Comparison of ENCODE assay signal across 1 cellular context in the genomic region with DNA sequence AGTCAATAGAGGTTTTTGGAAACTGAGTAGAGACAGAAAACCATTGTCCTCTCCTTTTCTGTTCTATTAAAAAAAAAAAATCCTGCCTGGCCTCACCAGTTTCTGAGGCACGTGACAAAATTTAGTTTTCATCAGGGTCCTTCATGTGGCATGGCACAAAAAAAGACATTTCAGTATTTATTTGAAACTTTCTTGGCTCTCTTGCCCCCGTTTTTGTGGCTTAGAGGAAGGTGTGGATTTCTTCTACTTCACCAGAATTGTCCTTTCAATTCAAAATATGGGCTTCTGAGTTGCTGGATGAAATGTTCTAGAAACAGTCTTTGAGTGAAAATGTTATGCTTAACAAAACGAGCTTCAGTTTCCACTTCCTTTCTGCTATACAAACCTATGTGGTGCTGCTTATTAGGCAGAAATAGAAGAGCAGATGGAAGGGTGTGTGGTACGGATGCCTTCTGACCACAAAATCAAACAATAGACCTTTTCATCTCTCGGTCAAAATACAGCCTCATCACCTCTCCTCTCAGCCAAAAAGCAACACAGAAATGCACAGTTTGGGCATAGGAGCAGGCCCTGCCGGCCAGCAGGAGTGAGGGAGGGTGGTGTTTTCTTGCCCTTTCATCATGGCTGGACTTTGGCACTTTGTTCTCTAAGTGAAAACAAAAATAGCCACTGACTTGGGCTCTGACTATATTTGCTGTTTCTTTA.
TF ChIP-seq lines count a peak whose summit lies in the region.

No MANE protein-coding gene starts in this region.

TF ChIP-seq in HepG2, 621 proteins besides CTCF, POLR2A, EP300 and RAD21 (continued from another document and continues in another):
- no peak for TF ChIP-seq ZNF512B (CRISPR knock-in tag; IDR thresholded peaks at IDR 0.05; ENCODE audit: borderline replicate concordance)
- peak; percentile 73 for TF ChIP-seq SOX5 (CRISPR knock-in tag; IDR thresholded peaks at IDR 0.05; ENCODE audit: borderline replicate concordance)
- peak; percentile 31; the same call in 1 of the 2 replicates for TF ChIP-seq MYPOP (CRISPR knock-in tag; IDR thresholded peaks at IDR 0.05)
- TF ChIP-seq ZSCAN25 (CRISPR knock-in tag; IDR thresholded peaks at IDR 0.05) = peak; percentile 80; the same call in 1 of the 2 replicates
- TF ChIP-seq KDM4B (CRISPR knock-in tag; IDR thresholded peaks at IDR 0.05) = no peak
- TF ChIP-seq, protein P1, sequence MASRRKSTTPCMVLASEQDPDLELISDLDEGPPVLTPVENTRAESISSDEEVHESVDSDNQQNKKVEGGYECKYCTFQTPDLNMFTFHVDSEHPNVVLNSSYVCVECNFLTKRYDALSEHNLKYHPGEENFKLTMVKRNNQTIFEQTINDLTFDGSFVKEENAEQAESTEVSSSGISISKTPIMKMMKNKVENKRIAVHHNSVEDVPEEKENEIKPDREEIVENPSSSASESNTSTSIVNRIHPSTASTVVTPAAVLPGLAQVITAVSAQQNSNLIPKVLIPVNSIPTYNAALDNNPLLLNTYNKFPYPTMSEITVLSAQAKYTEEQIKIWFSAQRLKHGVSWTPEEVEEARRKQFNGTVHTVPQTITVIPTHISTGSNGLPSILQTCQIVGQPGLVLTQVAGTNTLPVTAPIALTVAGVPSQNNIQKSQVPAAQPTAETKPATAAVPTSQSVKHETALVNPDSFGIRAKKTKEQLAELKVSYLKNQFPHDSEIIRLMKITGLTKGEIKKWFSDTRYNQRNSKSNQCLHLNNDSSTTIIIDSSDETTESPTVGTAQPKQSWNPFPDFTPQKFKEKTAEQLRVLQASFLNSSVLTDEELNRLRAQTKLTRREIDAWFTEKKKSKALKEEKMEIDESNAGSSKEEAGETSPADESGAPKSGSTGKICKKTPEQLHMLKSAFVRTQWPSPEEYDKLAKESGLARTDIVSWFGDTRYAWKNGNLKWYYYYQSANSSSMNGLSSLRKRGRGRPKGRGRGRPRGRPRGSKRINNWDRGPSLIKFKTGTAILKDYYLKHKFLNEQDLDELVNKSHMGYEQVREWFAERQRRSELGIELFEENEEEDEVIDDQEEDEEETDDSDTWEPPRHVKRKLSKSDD (CRISPR knock-in tag; IDR thresholded peaks at IDR 0.05; ENCODE audit: low read depth) = no peak
- TF ChIP-seq CENPT (CRISPR knock-in tag; IDR thresholded peaks at IDR 0.05; ENCODE audit: low read depth) = no peak
- TF ChIP-seq RARG (CRISPR knock-in tag; IDR thresholded peaks at IDR 0.05; ENCODE audit: low read depth) = no peak
- TF ChIP-seq, protein P2, sequence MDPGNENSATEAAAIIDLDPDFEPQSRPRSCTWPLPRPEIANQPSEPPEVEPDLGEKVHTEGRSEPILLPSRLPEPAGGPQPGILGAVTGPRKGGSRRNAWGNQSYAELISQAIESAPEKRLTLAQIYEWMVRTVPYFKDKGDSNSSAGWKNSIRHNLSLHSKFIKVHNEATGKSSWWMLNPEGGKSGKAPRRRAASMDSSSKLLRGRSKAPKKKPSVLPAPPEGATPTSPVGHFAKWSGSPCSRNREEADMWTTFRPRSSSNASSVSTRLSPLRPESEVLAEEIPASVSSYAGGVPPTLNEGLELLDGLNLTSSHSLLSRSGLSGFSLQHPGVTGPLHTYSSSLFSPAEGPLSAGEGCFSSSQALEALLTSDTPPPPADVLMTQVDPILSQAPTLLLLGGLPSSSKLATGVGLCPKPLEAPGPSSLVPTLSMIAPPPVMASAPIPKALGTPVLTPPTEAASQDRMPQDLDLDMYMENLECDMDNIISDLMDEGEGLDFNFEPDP (CRISPR knock-in tag; conservative IDR thresholded peaks at IDR 0.05) = no peak
- no peak for TF ChIP-seq HOXA3 (CRISPR knock-in tag; IDR thresholded peaks at IDR 0.05)
- TF ChIP-seq PITX1 (CRISPR knock-in tag; IDR thresholded peaks at IDR 0.05) = 0 out of 2 replicates have a peak, but pooled peaks have one; percentile 18
- no peak for TF ChIP-seq JDP2 (CRISPR knock-in tag; IDR thresholded peaks at IDR 0.05; ENCODE audit: borderline replicate concordance)
- no peak for TF ChIP-seq KLF12 (CRISPR knock-in tag; IDR thresholded peaks at IDR 0.05; ENCODE audit: borderline replicate concordance)
- no peak for TF ChIP-seq ZNF251 (CRISPR knock-in tag; IDR thresholded peaks at IDR 0.05)
- no peak for TF ChIP-seq ZNF343 (CRISPR knock-in tag; IDR thresholded peaks at IDR 0.05)
- peak; percentile 53 for TF ChIP-seq THAP11 (CRISPR knock-in tag; IDR thresholded peaks at IDR 0.05)
- TF ChIP-seq ASH2L (IDR thresholded peaks at IDR 0.05; ENCODE audit: insufficient read length, low read depth, low read length) = peak; percentile 30
- TF ChIP-seq FOXP1 (IDR thresholded peaks at IDR 0.05) = no peak
- peak; percentile 44; the same call in 1 of the 2 replicates for TF ChIP-seq FOXP1 (CRISPR knock-in tag; IDR thresholded peaks at IDR 0.05)
- peak; percentile 84 for TF ChIP-seq HNF4G (IDR thresholded peaks at IDR 0.05; ENCODE audit: borderline replicate concordance, low read depth, low read length)
- TF ChIP-seq HNF4G (CRISPR knock-in tag; IDR thresholded peaks at IDR 0.05; ENCODE audit: borderline replicate concordance, low read depth) = peak; percentile 58; the same call in 1 of the 2 replicates
- TF ChIP-seq HDAC6 (IDR thresholded peaks at IDR 0.05; ENCODE audit: low read depth, low read length) = no peak
- no peak for TF ChIP-seq ZNF101 (CRISPR knock-in tag; IDR thresholded peaks at IDR 0.05; ENCODE audit: borderline replicate concordance, low read depth)
- no peak for TF ChIP-seq ATF7 (IDR thresholded peaks at IDR 0.05)
- no peak for TF ChIP-seq ATF7 (CRISPR knock-in tag; IDR thresholded peaks at IDR 0.05)
- no peak for TF ChIP-seq ATM (IDR thresholded peaks at IDR 0.05; ENCODE audit: borderline replicate concordance)
- TF ChIP-seq FOXO1 (CRISPR knock-in tag; IDR thresholded peaks at IDR 0.05) = peak; percentile 76
- no peak for TF ChIP-seq GZF1 (CRISPR knock-in tag; IDR thresholded peaks at IDR 0.05)
- TF ChIP-seq AHDC1 (CRISPR knock-in tag; IDR thresholded peaks at IDR 0.05; ENCODE audit: borderline replicate concordance) = peak; percentile 77; the same call in 1 of the 2 replicates
- TF ChIP-seq ZNF761 (CRISPR knock-in tag; conservative IDR thresholded peaks at IDR 0.05) = no peak
- no peak for TF ChIP-seq FOXM1 (CRISPR knock-in tag; IDR thresholded peaks at IDR 0.05)
- no peak for TF ChIP-seq CHCHD3 (CRISPR knock-in tag; IDR thresholded peaks at IDR 0.05)
- no peak for TF ChIP-seq SIN3B (IDR thresholded peaks at IDR 0.05; ENCODE audit: low read length)
- TF ChIP-seq KLF13 (CRISPR knock-in tag; IDR thresholded peaks at IDR 0.05) = no peak
- peak; percentile 74 for TF ChIP-seq ARID5B (CRISPR knock-in tag; IDR thresholded peaks at IDR 0.05)
- TF ChIP-seq DDIT3 (CRISPR knock-in tag; IDR thresholded peaks at IDR 0.05) = no peak
- TF ChIP-seq BORCS8-MEF2B (CRISPR knock-in tag; IDR thresholded peaks at IDR 0.05) = no peak
- TF ChIP-seq ZNF468 (CRISPR knock-in tag; IDR thresholded peaks at IDR 0.05) = no peak
